ENCODE assay signal across 14 cellular contexts in the genomic region with DNA sequence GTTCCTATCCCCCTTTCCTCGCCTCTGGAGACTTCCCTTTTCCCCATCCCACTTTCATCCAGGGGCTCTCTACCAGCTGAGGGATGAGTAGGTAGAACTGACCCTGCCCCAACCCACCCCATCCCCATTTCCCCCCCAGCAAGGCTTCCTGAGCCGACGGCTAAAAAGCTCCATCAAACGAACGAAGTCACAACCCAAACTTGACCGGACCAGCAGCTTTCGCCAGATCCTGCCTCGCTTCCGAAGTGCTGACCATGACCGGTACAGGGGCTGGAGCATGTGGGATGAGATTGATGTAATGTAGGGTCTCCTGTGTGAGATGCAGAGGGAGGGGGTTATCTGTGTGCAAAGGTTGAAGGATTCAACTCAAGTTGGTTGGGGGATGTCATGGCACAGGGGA. TPM values are rescaled to one million over a fixed set of nuclear protein-coding genes. Genes with fewer than 3 reads are reported as not detected.
DNase-seq lines count a peak whose midpoint lies in the region; ATAC-seq and TF ChIP-seq lines count a peak whose summit lies in the region.
"Had no signal": no experiment of that assay in that cellular context is flagged by ENCODE, and none has a peak within 500 bp of the region (broad histone marks: within the 10 kb centered on the region; RNA-seq: fewer than 3 reads in every experiment).

No MANE protein-coding gene starts in this region.

- ATAC-seq in naive thymus-derived CD8-positive, alpha-beta T cell = no peak
- ATAC-seq: K562, PC-3 had no signal

- H3K4me3 Mint-ChIP-seq in naive thymus-derived CD8-positive, alpha-beta T cell = peak overlapping the region; percentile 85 to 94 (median 92)

- H3K9me3 Mint-ChIP-seq in naive thymus-derived CD8-positive, alpha-beta T cell = no peaks in the 10 kb centered on the region

- H3K9ac ChIP-seq in BLaER1 treated with 17β-estradiol and CSF1 and Interleukin-3, amounts not matched to agents 10 nM and 100 nM = peak overlapping the region in 10 of 11 experiments; percentile 52 to 76 (median 71); a peak in 18 of 22 replicates

- peaks cover 61 to 75% (median 72%) of the 10 kb centered on the region in 10 experiments for H3K4me1 ChIP-seq in BLaER1 treated with 17β-estradiol and CSF1 and Interleukin-3, amounts not matched to agents 10 nM and 100 nM
- H3K4me1 ChIP-seq in ascending aorta = peaks cover 4 to 9% of the 10 kb centered on the region in 2 donors

- peak overlapping the region; percentile 83 to 100 (median 98) for H3K4me2 ChIP-seq in BLaER1 treated with 17β-estradiol and CSF1 and Interleukin-3, amounts not matched to agents 10 nM and 100 nM

- no peaks in the 10 kb centered on the region for H3K9me3 ChIP-seq in BLaER1 treated with 17β-estradiol and CSF1 and Interleukin-3, amounts not matched to agents 10 nM and 100 nM (replicated peaks in 1 of 11)
- H3K9me3 ChIP-seq in ascending aorta = no peaks in the 10 kb centered on the region

- H3K27me3 Mint-ChIP-seq in naive thymus-derived CD8-positive, alpha-beta T cell = no peaks in the 10 kb centered on the region

- POLR2A ChIA-PET in naive thymus-derived CD8-positive, alpha-beta T cell (lab: Charles Lee) = interaction anchor here (1.1 to 5.7 kb wide), 3 partner anchors 21 to 100 kb away, joined by 3 to 52 read pairs (median 49); partner anchors contain the start of genes PHF1 and ZBTB9

- DNase-seq in H7 = no peak
- DNase-seq in ascending aorta (ENCODE audit: low spot score in 2 of 2) = no peak
- DNase-seq in naive thymus-derived CD8-positive, alpha-beta T cell = no peak
- DNase-seq in A172 (ENCODE audit: low spot score) = no peak
- DNase-seq in EL = no peak
- DNase-seq in SHP77 (lab: John Stamatoyannopoulos, UW) = no peak
- no peak for DNase-seq in NCI-H2029 (lab: John Stamatoyannopoulos, UW)
- DNase-seq: activated effector memory CD4-positive, alpha-beta T cell treated with anti-CD3 and anti-CD28 coated beads, Interleukin-2, amount 50 U/mL, for 16 hours; Calu3; effector CD4-positive, alpha-beta T cell; NCI-H2107; PC-3 had no signal

- peaks cover 0 to 14% (median 0%) of the 10 kb centered on the region in 11 experiments; a peak in 4 of 22 replicates for H4K20me1 ChIP-seq in BLaER1 treated with 17β-estradiol and CSF1 and Interleukin-3, amounts not matched to agents 10 nM and 100 nM

- peaks cover 24 to 34% (median 31%) of the 10 kb centered on the region in 11 experiments for H3K36me3 ChIP-seq in BLaER1 treated with 17β-estradiol and CSF1 and Interleukin-3, amounts not matched to agents 10 nM and 100 nM
- H3K36me3 ChIP-seq in H7 (replicated peaks; ENCODE audit: control insufficient read depth, insufficient read depth, low read length) = peaks cover 22% of the 10 kb centered on the region
- H3K36me3 ChIP-seq in ascending aorta = peaks cover 25 to 30% of the 10 kb centered on the region in 2 donors

- no peak for TF ChIP-seq CTCF in ascending aorta (IDR thresholded peaks at IDR 0.05)

- peaks cover 0 to 36% (median 0%) of the 10 kb centered on the region in 3 donors for H3K36me3 Mint-ChIP-seq in naive thymus-derived CD8-positive, alpha-beta T cell

- peaks cover 50 to 60% (median 55%) of the 10 kb centered on the region in 4 donors for H3K4me1 Mint-ChIP-seq in naive thymus-derived CD8-positive, alpha-beta T cell

- H3K27ac ChIP-seq in BLaER1 treated with 17β-estradiol and CSF1 and Interleukin-3, amounts not matched to agents 10 nM and 100 nM = peak overlapping the region in 10 of 11 experiments; percentile 23 to 80 (median 71); a peak in 15 of 22 replicates
- H3K27ac ChIP-seq in ascending aorta = peak overlapping the region; percentile 43 to 76

- intact Hi-C loops in ascending aorta (cut with DNase I) = no loop called here

- no peaks in the 10 kb centered on the region for H3K27me3 ChIP-seq in BLaER1 treated with 17β-estradiol and CSF1 and Interleukin-3, amounts not matched to agents 10 nM and 100 nM
- H3K27me3 ChIP-seq in H7 (ENCODE audit: control insufficient read depth, insufficient read depth, low read length) (no peaks in the 10 kb centered on the region), ascending aorta (no peaks in the 10 kb centered on the region)

- H3K4me3 ChIP-seq in BLaER1 treated with 17β-estradiol and CSF1 and Interleukin-3, amounts not matched to agents 10 nM and 100 nM = peak overlapping the region in 9 of 10 experiments; percentile 44 to 71 (median 61); a peak in 17 of 20 replicates
- H3K4me3 ChIP-seq in H7 (ENCODE audit: insufficient read depth, low read depth, low read length) = peak overlapping the region; percentile 47
- H3K4me3 ChIP-seq in ascending aorta = no peak overlapping the region
- H3K4me3 ChIP-seq: K562 had no signal

- peak overlapping the region; percentile 88 to 99 (median 93) for H3K27ac Mint-ChIP-seq in naive thymus-derived CD8-positive, alpha-beta T cell

RNA-seq across cellular contexts. Expression of gene SYNGAP1, which starts 12.7 kb away (rescaled TPM):
- 8.3 and 13.4 TPM in 2 replicates for total RNA-seq in H7 (2014; rRNA removed; shearing (Covaris generic))
- total RNA-seq in ascending aorta = 33.7 TPM
- 10 to 100 TPM; 57.0 to 66.6 TPM for total RNA-seq in naive thymus-derived CD8-positive, alpha-beta T cell
- polyA plus RNA-seq in naive thymus-derived CD8-positive, alpha-beta T cell = 1 to 10 TPM in 2 of 3 donors, under 1 TPM in 1; 0.38 to 1.9 (median 1.4) TPM
- total RNA-seq in A172 (2014; rRNA removed; shearing (Covaris generic)) = 1.8 and 2.5 TPM in 2 replicates

RNA-seq across cellular contexts. Expression of gene CUTA, which starts 14.6 kb away (rescaled TPM):
- 168 and 188 TPM in 2 replicates for total RNA-seq in H7 (2014; rRNA removed; shearing (Covaris generic))
- total RNA-seq in ascending aorta = 77.2 TPM
- 100 to 1,000 TPM; 198 to 201 TPM for total RNA-seq in naive thymus-derived CD8-positive, alpha-beta T cell
- 100 to 1,000 TPM; 338 to 441 (median 385) TPM for polyA plus RNA-seq in naive thymus-derived CD8-positive, alpha-beta T cell
- 298 and 347 TPM in 2 replicates for total RNA-seq in A172 (2014; rRNA removed; shearing (Covaris generic))

RNA-seq across cellular contexts. Expression of gene PHF1, which starts 21.7 kb away (rescaled TPM):
- total RNA-seq in H7 (2014; rRNA removed; shearing (Covaris generic)) = 38.3 and 41.9 TPM in 2 replicates
- total RNA-seq in ascending aorta = 30.5 TPM
- 100 to 1,000 TPM; 213 to 223 TPM for total RNA-seq in naive thymus-derived CD8-positive, alpha-beta T cell
- polyA plus RNA-seq in naive thymus-derived CD8-positive, alpha-beta T cell = 10 to 100 TPM; 44.3 to 71.4 (median 45.3) TPM
- total RNA-seq in A172 (2014; rRNA removed; shearing (Covaris generic)) = 36.0 and 40.8 TPM in 2 replicates

RNA-seq across cellular contexts. Expression of gene ZBTB9, which starts 21.8 kb away (rescaled TPM):
- total RNA-seq in H7 (2014; rRNA removed; shearing (Covaris generic)) = 15.5 and 16.4 TPM in 2 replicates
- total RNA-seq in ascending aorta = 45.8 TPM
- total RNA-seq in naive thymus-derived CD8-positive, alpha-beta T cell = 10 to 100 TPM; 10.6 to 11.9 TPM
- 10 to 100 TPM in 1 of 3 donors, 1 to 10 TPM in 2; 3.7 to 10.4 (median 6.4) TPM for polyA plus RNA-seq in naive thymus-derived CD8-positive, alpha-beta T cell
- total RNA-seq in A172 (2014; rRNA removed; shearing (Covaris generic)) = 5.3 and 7.4 TPM in 2 replicates

RNA-seq across cellular contexts. Expression of gene KIFC1, which starts 40.9 kb away (rescaled TPM):
- total RNA-seq in H7 (2014; rRNA removed; shearing (Covaris generic)) = 101 and 113 TPM in 2 replicates
- not detected for total RNA-seq in ascending aorta
- total RNA-seq in naive thymus-derived CD8-positive, alpha-beta T cell = 1 to 10 TPM in 1 of 2 experiments, under 1 TPM in 1; 0.60 to 1.2 TPM
- under 1 TPM in 2 of 3 donors, not detected in 1; 0.26 to 0.46 TPM for polyA plus RNA-seq in naive thymus-derived CD8-positive, alpha-beta T cell
- total RNA-seq in A172 (2014; rRNA removed; shearing (Covaris generic)) = 53.2 and 55.6 TPM in 2 replicates

Comparison
In these comparisons a context has a peak if more than half of its experiments do, and no peak if none do; other contexts are left out.
1. H3K4me3 ChIP-seq: peak in BLaER1 treated with 17β-estradiol and CSF1 and Interleukin-3, amounts not matched to agents 10 nM and 100 nM (9 of 10) and H7 (single experiment); none in ascending aorta (0 of 2).